ENCODE assay signal across 8 cellular contexts in the genomic region with DNA sequence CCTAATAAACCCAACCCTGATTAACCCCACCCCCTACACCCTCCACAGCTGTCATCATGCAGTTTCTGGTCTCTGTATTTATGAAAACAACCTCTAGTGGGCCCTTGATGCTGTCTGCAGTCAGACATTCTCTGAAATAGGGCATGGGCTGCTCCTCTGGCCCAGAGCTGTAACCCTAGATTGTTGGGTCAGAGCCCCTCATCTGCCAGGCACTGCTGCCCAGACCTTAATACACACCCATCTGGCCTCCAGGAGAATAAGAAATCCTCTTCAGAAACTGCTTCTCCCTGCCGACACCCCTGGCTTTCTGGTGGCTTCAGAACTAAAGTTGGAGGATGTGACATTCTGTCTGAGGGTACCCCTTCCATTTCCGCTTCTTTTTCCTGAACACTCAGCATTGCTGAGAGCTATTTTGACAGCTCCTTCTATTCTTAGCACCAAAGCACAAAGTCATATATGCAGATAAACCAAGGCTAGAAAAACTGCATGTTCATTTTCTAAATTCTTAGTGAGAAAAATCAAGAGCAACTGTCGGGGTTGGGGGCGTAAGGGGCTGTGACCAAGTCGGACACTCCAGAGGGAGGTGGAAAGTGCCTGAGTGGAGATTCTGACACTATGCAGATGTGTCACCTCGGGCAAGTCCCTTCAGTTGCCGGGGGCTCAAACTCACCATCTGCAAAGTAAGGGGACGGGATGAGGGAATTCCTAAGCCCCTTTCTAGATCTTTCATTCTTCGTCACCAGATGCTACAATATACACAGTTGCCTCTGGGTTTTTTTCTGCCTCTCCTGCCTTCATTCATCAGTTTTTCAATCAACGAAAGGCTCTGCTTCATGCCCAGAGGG. TPM values are rescaled to one million over a fixed set of nuclear protein-coding genes. Genes with fewer than 3 reads are reported as not detected.
DNase-seq lines count a peak whose midpoint lies in the region; ATAC-seq and TF ChIP-seq lines count a peak whose summit lies in the region.

No MANE protein-coding gene starts in this region.

- peak overlapping the region; percentile 82 for H3K27ac ChIP-seq in psoas muscle

- TF ChIP-seq CTCF in GM12875 (IDR thresholded peaks at IDR 0.05; ENCODE audit: borderline replicate concordance, insufficient read depth, low read depth, low read length) (peak; percentile 28; the same call in 1 of the 2 replicates), psoas muscle (IDR thresholded peaks at IDR 0.05) (no peak)

- peak overlapping the region; percentile 87 for H3K27ac Mint-ChIP-seq in activated CD8-positive, alpha-beta memory T cell treated with anti-CD3 and anti-CD28 coated beads, Interleukin-2, amount 10 ng/mL, durations not matched to agents 7 days and 5 days

- intact Hi-C loops in psoas muscle (cut with DNase I): loop anchor here (5.0 to 10.0 kb wide), 3 partner anchors 58 to 140 kb away; a partner anchor contains a TSS

- CTCF ChIA-PET in activated CD8-positive, alpha-beta memory T cell treated with anti-CD3 and anti-CD28 coated beads, Interleukin-2, amount 10 ng/mL, durations not matched to agents 7 days and 5 days (lab: Charles Lee): interaction anchor here (0.7 to 12.8 kb wide), 9 partner anchors 19 to 159 kb away, joined by 3 to 147 read pairs (median 5); a partner anchor contains a TSS

- peak; percentile 58 for DNase-seq in activated CD8-positive, alpha-beta memory T cell treated with anti-CD3 and anti-CD28 coated beads, Interleukin-2, amount 10 ng/mL, durations not matched to agents 7 days and 5 days
- DNase-seq in psoas muscle (no peak), middle frontal gyrus (ENCODE audit: extremely low spot score, low spot score) (no peak), AG20443 (ENCODE audit: low spot score) (no peak), NCI-H1417 (lab: John Stamatoyannopoulos, UW) (no peak), NCI-H1048 (lab: John Stamatoyannopoulos, UW) (no peak)

- H3K36me3 ChIP-seq in psoas muscle (ENCODE audit: insufficient read depth in 1 of 2, low read depth in 1 of 2): no peaks in the 10 kb centered on the region

- H3K4me3 Mint-ChIP-seq in activated CD8-positive, alpha-beta memory T cell treated with anti-CD3 and anti-CD28 coated beads, Interleukin-2, amount 10 ng/mL, durations not matched to agents 7 days and 5 days: peak overlapping the region; percentile 41

- no peaks in the 10 kb centered on the region for H3K9me3 Mint-ChIP-seq in activated CD8-positive, alpha-beta memory T cell treated with anti-CD3 and anti-CD28 coated beads, Interleukin-2, amount 10 ng/mL, durations not matched to agents 7 days and 5 days (ENCODE audit: low read depth)

- peaks cover 23% of the 10 kb centered on the region for H3K4me1 ChIP-seq in psoas muscle

- H3K27me3 ChIP-seq in psoas muscle (ENCODE audit: insufficient read depth in 3 of 3, low read length in 2 of 3): no peaks in the 10 kb centered on the region

- H3K4me3 ChIP-seq in GM12875 (ENCODE audit: low read depth, low read length) (no peak overlapping the region), psoas muscle (peak overlapping the region; percentile 29)

- no peaks in the 10 kb centered on the region for H3K27me3 Mint-ChIP-seq in activated CD8-positive, alpha-beta memory T cell treated with anti-CD3 and anti-CD28 coated beads, Interleukin-2, amount 10 ng/mL, durations not matched to agents 7 days and 5 days

- ATAC-seq in HG02852 (IDR thresholded peaks at IDR 0.05; ENCODE audit: unreplicated experiment) (peak; percentile 50), psoas muscle (peak; percentile 44 to 69 (median 60))
- peak; percentile 59 for ATAC-seq in activated CD8-positive, alpha-beta memory T cell treated with anti-CD3 and anti-CD28 coated beads, Interleukin-2, amount 10 ng/mL, durations not matched to agents 7 days and 5 days

- no peaks in the 10 kb centered on the region for H3K9me3 ChIP-seq in psoas muscle

- peaks cover 42% of the 10 kb centered on the region for H3K36me3 Mint-ChIP-seq in activated CD8-positive, alpha-beta memory T cell treated with anti-CD3 and anti-CD28 coated beads, Interleukin-2, amount 10 ng/mL, durations not matched to agents 7 days and 5 days

- 28 to 45% (median 30%) methylated on average over 10 of the region's 10 CpGs for WGBS in psoas muscle, 3 donors

- H3K4me1 Mint-ChIP-seq in activated CD8-positive, alpha-beta memory T cell treated with anti-CD3 and anti-CD28 coated beads, Interleukin-2, amount 10 ng/mL, durations not matched to agents 7 days and 5 days: peaks cover 50% of the 10 kb centered on the region

RNA-seq across cellular contexts. Expression of a gene that starts 28.7 kb away (rescaled TPM):
- 100 to 1,000 TPM; 362 to 378 TPM for total RNA-seq in activated CD8-positive, alpha-beta memory T cell treated with anti-CD3 and anti-CD28 coated beads, Interleukin-2, amount 10 ng/mL, durations not matched to agents 7 days and 5 days
- total RNA-seq in psoas muscle: 10 to 100 TPM; 35.5 to 78.2 (median 56.7) TPM
- 100 to 1,000 TPM in 1 of 3 donors, 10 to 100 TPM in 2; 26.0 to 111 (median 45.8) TPM for polyA plus RNA-seq in psoas muscle

RNA-seq across cellular contexts. Expression of a gene that starts 55.5 kb away (rescaled TPM):
- 10 to 100 TPM; 17.8 to 30.8 TPM for total RNA-seq in activated CD8-positive, alpha-beta memory T cell treated with anti-CD3 and anti-CD28 coated beads, Interleukin-2, amount 10 ng/mL, durations not matched to agents 7 days and 5 days
- total RNA-seq in psoas muscle: 10 to 100 TPM in 1 of 4 donors, 1 to 10 TPM in 3; 5.6 to 10.8 (median 9.3) TPM
- 10 to 100 TPM in 1 of 3 donors, 1 to 10 TPM in 2; 7.2 to 12.1 (median 9.5) TPM for polyA plus RNA-seq in psoas muscle

RNA-seq across cellular contexts. Expression of a gene that starts 56.6 kb away (rescaled TPM):
- total RNA-seq in activated CD8-positive, alpha-beta memory T cell treated with anti-CD3 and anti-CD28 coated beads, Interleukin-2, amount 10 ng/mL, durations not matched to agents 7 days and 5 days: 10 to 100 TPM; 67.1 to 86.0 TPM
- total RNA-seq in psoas muscle: 10 to 100 TPM in 1 of 4 donors, 1 to 10 TPM in 3; 3.6 to 16.1 (median 4.8) TPM
- polyA plus RNA-seq in psoas muscle: 1 to 10 TPM; 2.0 to 9.4 (median 5.5) TPM

Comparison
In these comparisons a context has a peak if more than half of its experiments do, and no peak if none do; other contexts are left out.
1. RNA of a gene that starts 28.7 kb away (total RNA-seq): 362 to 378 TPM in activated CD8-positive, alpha-beta memory T cell treated with anti-CD3 and anti-CD28 coated beads, Interleukin-2, amount 10 ng/mL, durations not matched to agents 7 days and 5 days; 35.5 to 78.2 TPM in psoas muscle; every median in the first group is over 4 times any median in the second.
2. Peak in every context shown above with its lines, with median percentiles within 50 percentile points of each other: ATAC-seq.